Comparison of ENCODE assay signal across 14 cellular contexts in genomic region chr9:136309101-136309801, GRCh38. TPM values are rescaled to one million over a fixed set of nuclear protein-coding genes. Genes with fewer than 3 reads are reported as not detected.
DNase-seq lines count a peak whose midpoint lies in the region; ATAC-seq, FAIRE-seq and TF ChIP-seq lines count a peak whose summit lies in the region.
"Had no signal": no experiment of that assay in that cellular context is flagged by ENCODE, and none has a peak within 500 bp of the region (broad histone marks: within the 10 kb centered on the region; RNA-seq: fewer than 3 reads in every experiment).

No MANE protein-coding gene starts in this region.

- no peaks in the 10 kb centered on the region for H3K36me3 ChIP-seq in BE2C

- no peaks in the 10 kb centered on the region for H3K36me3 Mint-ChIP-seq in effector memory CD8-positive, alpha-beta T cell (ENCODE audit: insufficient read depth)

- no peak overlapping the region for H3K4me3 Mint-ChIP-seq in effector memory CD8-positive, alpha-beta T cell
- H3K4me3 Mint-ChIP-seq: activated CD4-positive, alpha-beta T cell treated with anti-CD3 and anti-CD28 coated beads for 36 hours had no signal

- DNase-seq in BE2C (peak; percentile 82), GM12891 (ENCODE audit: insufficient read length, low spot score) (no peak), NCI-H2171 treated with DMSO at 0.1 percent for 48 hours (lab: John Stamatoyannopoulos, UW) (peak; percentile 99), DMS114 treated with DMSO at 0.1 percent for 48 hours (lab: John Stamatoyannopoulos, UW; ENCODE audit: unreplicated experiment) (no peak), urothelium cell line (ENCODE audit: low spot score) (no peak)
- DNase-seq in effector memory CD8-positive, alpha-beta T cell: no peak
- no peak for DNase-seq in stimulated activated CD8-positive, alpha-beta memory T cell treated with anti-CD3 and anti-CD28 coated beads, Interleukin-4, amount 100 ng/mL, for 48 hours
- DNase-seq: activated CD4-positive, alpha-beta T cell treated with anti-CD3 and anti-CD28 coated beads for 36 hours; cerebellar nuclear complex; kidney glomerular epithelial cell; NCI-H1048; nucleus accumbens; stimulated activated naive CD4-positive, alpha-beta T cell treated with Interleukin-2 at 50 U/mL for 16 hours had no signal

- ATAC-seq in effector memory CD8-positive, alpha-beta T cell (replicated peaks): peak; percentile 39
- no peak for ATAC-seq in HG02970 (IDR thresholded peaks at IDR 0.05; ENCODE audit: low FRiP score, unreplicated experiment)
- ATAC-seq: activated CD4-positive, alpha-beta T cell treated with anti-CD3 and anti-CD28 coated beads for 36 hours had no signal

- TF ChIP-seq POLR2A in GM12891 (IDR thresholded peaks at IDR 0.05; ENCODE audit: low read depth, low read length): no peak

- H3K9me3 Mint-ChIP-seq in effector memory CD8-positive, alpha-beta T cell: no peaks in the 10 kb centered on the region

- peaks cover 3 to 4% of the 10 kb centered on the region in 2 donors for H3K4me1 Mint-ChIP-seq in effector memory CD8-positive, alpha-beta T cell (ENCODE audit: low read depth in 2 of 2)

- H3K4me3 ChIP-seq in BE2C (ENCODE audit: low read depth, low read length): no peak overlapping the region

- no peaks in the 10 kb centered on the region for H3K9me3 ChIP-seq in BE2C

- no peaks in the 10 kb centered on the region for H3K27me3 Mint-ChIP-seq in effector memory CD8-positive, alpha-beta T cell

- H3K27me3 ChIP-seq in BE2C: no peaks in the 10 kb centered on the region

- peaks cover 20% of the 10 kb centered on the region for H3K4me1 ChIP-seq in BE2C

- FAIRE-seq in GM12891 (lab: Jason Lieb, UNC) (no peak), urothelium cell line (lab: Jason Lieb, UNC) (no peak)

- TF ChIP-seq CTCF in BE2C (IDR thresholded peaks at IDR 0.05; ENCODE audit: low read depth, low read length): no peak

- H3K27ac Mint-ChIP-seq in effector memory CD8-positive, alpha-beta T cell: no peak overlapping the region
- H3K27ac Mint-ChIP-seq: activated CD4-positive, alpha-beta T cell treated with anti-CD3 and anti-CD28 coated beads for 36 hours had no signal

TF ChIP-seq in GM12891, 5 proteins besides CTCF, POLR2A, EP300 and RAD21:
- TF ChIP-seq TAF1 (IDR thresholded peaks at IDR 0.05; ENCODE audit: low read depth, low read length) (no peak), POLR2AphosphoS5 (IDR thresholded peaks at IDR 0.05; ENCODE audit: low read depth, low read length) (no peak), PAX5 (IDR thresholded peaks at IDR 0.05; ENCODE audit: insufficient read depth, low read length, severe bottlenecking) (peak; percentile 23), POU2F2 (IDR thresholded peaks at IDR 0.05; ENCODE audit: low read depth, low read length) (no peak), SPI1 (IDR thresholded peaks at IDR 0.05; ENCODE audit: low read depth, low read length) (no peak)
TF ChIP-seq in GM12891: peak in this region for 1.

RNA-seq across cellular contexts. Expression of gene CCDC187, which starts 5.4 kb away (rescaled TPM):
- polyA plus RNA-seq in BE2C (2012; ENCODE audit: insufficient read depth, insufficient read length, low read depth): not detected
- 0.03 TPM for polyA plus RNA-seq in GM12891 (2012; ENCODE audit: low read depth, missing spikeins)

RNA-seq across cellular contexts. Expression of gene GPSM1, which starts 18.1 kb away (rescaled TPM):
- polyA plus RNA-seq in BE2C (2012; ENCODE audit: insufficient read depth, insufficient read length, low read depth): 131 TPM
- polyA plus RNA-seq in GM12891 (2012; ENCODE audit: low read depth, missing spikeins): 0.04 TPM

RNA-seq across cellular contexts. Expression of gene DNLZ, which starts 54.3 kb away (rescaled TPM):
- polyA plus RNA-seq in BE2C (2012; ENCODE audit: insufficient read depth, insufficient read length, low read depth): 95.7 TPM
- 12.1 TPM for polyA plus RNA-seq in GM12891 (2012; ENCODE audit: low read depth, missing spikeins)

Comparison
In these comparisons a context has a peak if more than half of its experiments do, and no peak if none do; other contexts are left out.
1. DNase-seq: peak in BE2C (single experiment) and NCI-H2171 treated with DMSO at 0.1 percent for 48 hours (single experiment); none in GM12891 (single experiment), effector memory CD8-positive, alpha-beta T cell (0 of 3), stimulated activated CD8-positive, alpha-beta memory T cell treated with anti-CD3 and anti-CD28 coated beads, Interleukin-4, amount 100 ng/mL, for 48 hours (single experiment), DMS114 treated with DMSO at 0.1 percent for 48 hours (single experiment) and urothelium cell line (single experiment).